Comparison of ENCODE assay signal across 20 cellular contexts in genomic region chr2:178256382-178257053, GRCh38.
A peak's percentile ranks its signal among the peaks of the same experiment; 100 is the strongest.
DNase-seq lines count a peak whose midpoint lies in the region; ATAC-seq, FAIRE-seq and TF ChIP-seq lines count a peak whose summit lies in the region.
"Had no signal": no experiment of that assay in that cellular context is flagged by ENCODE, and none has a peak within 500 bp of the region (broad histone marks: within the 10 kb centered on the region; RNA-seq: fewer than 3 reads in every experiment).

No MANE protein-coding gene starts in this region.

- H2AK5ac ChIP-seq in H1 (ENCODE audit: low read depth, low read length) = no peak overlapping the region

- H2BK15ac ChIP-seq in H1 (ENCODE audit: low read length) = no peak overlapping the region

- H4K5ac ChIP-seq in H1 (ENCODE audit: insufficient read length, low read depth, low read length) = no peak overlapping the region

- H3K4me1 ChIP-seq in H1 (replicated peaks in 1 of 4; ENCODE audit: control insufficient read depth in 3 of 4, insufficient read depth in 4 of 4, low read length in 3 of 4) (peaks cover 0 to 8% (median 0%) of the 10 kb centered on the region in 4 experiments; a peak in 2 of 7 replicates), neural progenitor cell (peaks cover 18% of the 10 kb centered on the region), upper lobe of right lung (no peaks in the 10 kb centered on the region)

- H3K4me3 Mint-ChIP-seq in neural progenitor cell = peak overlapping the region; percentile 4
- H3K4me3 Mint-ChIP-seq in activated T-helper 17 cell treated with anti-CD3 and anti-CD28 coated beads, Interleukin-2, amount 50 U/mL, for 72 hours = no peak overlapping the region
- H3K4me3 Mint-ChIP-seq: activated naive CD8-positive, alpha-beta T cell treated with anti-CD3 and anti-CD28 coated beads for 36 hours; activated T-helper 1 cell treated with anti-CD3 and anti-CD28 coated beads, Interleukin-12 subunit alpha, Interleukin-12 subunit beta, Interleukin-2, Interleukin-4 antibody, amounts not matched to agents 30 ng/mL and 10 ng/mL and 1 ng/mL, durations not matched to agents 14 hours and 24 hours and 36 hours; CD8-positive, alpha-beta T cell had no signal

- H3K14ac ChIP-seq in H1 (ENCODE audit: insufficient read length) = no peak overlapping the region

- no peaks in the 10 kb centered on the region for H3K23me2 ChIP-seq in H1 (ENCODE audit: low read depth, low read length)

- POLR2A ChIA-PET in H1 (lab: Charles Lee; ENCODE audit: partially characterized antibody) = interaction anchor here (1.1 to 1.4 kb wide), 2 partner anchors 10 to 195 kb away, joined by 4 read pairs; partner anchors contain the start of genes PJVK and PRKRA

- H3K27me3 ChIP-seq in H1 (replicated peaks in 1 of 4; ENCODE audit: control insufficient read depth in 3 of 4, extremely low read depth in 1 of 4, insufficient read depth in 3 of 4, low read length in 3 of 4) (no peaks in the 10 kb centered on the region), neural progenitor cell (no peaks in the 10 kb centered on the region), upper lobe of right lung (no peaks in the 10 kb centered on the region)
- H3K27me3 ChIP-seq: brain microvascular endothelial cell, dorsolateral prefrontal cortex, right atrium auricular region had no signal

- no peak overlapping the region for H2BK20ac ChIP-seq in H1 (ENCODE audit: low read length)

- H3K36me3 ChIP-seq in H1 (ENCODE audit: control insufficient read depth in 2 of 4, insufficient read depth in 4 of 4, low read length in 3 of 4) (no peaks in the 10 kb centered on the region), neural progenitor cell (no peaks in the 10 kb centered on the region), upper lobe of right lung (no peaks in the 10 kb centered on the region)
- H3K36me3 ChIP-seq: brain microvascular endothelial cell, right atrium auricular region had no signal

- ATAC-seq in GM21737 (IDR thresholded peaks at IDR 0.05; ENCODE audit: unreplicated experiment) (no peak), upper lobe of right lung (no peak)
- no peak for ATAC-seq in activated T-helper 17 cell treated with anti-CD3 and anti-CD28 coated beads, Interleukin-2, amount 50 U/mL, for 72 hours (replicated peaks)
- ATAC-seq: CD8-positive, alpha-beta T cell had no signal

- no peak for FAIRE-seq in H1 (lab: Jason Lieb, UNC)

- no peak for TF ChIP-seq CTCF in H1 (IDR thresholded peaks at IDR 0.05; ENCODE audit: control extremely low read depth in 1 of 3, insufficient read depth in 1 of 3, low read depth in 1 of 3, low read length in 3 of 3)
- no peak for TF ChIP-seq CTCF in neural progenitor cell (IDR thresholded peaks at IDR 0.05)
- TF ChIP-seq CTCF in upper lobe of right lung (IDR thresholded peaks at IDR 0.05) = no peak

- H4K20me1 ChIP-seq in H1 (replicated peaks in 1 of 2; ENCODE audit: control insufficient read depth in 1 of 2, insufficient read depth in 2 of 2, low read length in 2 of 2) (no peaks in the 10 kb centered on the region), neural progenitor cell (ENCODE audit: low read depth) (no peaks in the 10 kb centered on the region)

- H3K79me1 ChIP-seq in H1 (ENCODE audit: low read depth, low read length) = no peaks in the 10 kb centered on the region

- peaks cover 3% of the 10 kb centered on the region for H3K27me3 Mint-ChIP-seq in neural progenitor cell (ENCODE audit: insufficient read depth, low read depth)
- H3K27me3 Mint-ChIP-seq in activated T-helper 17 cell treated with anti-CD3 and anti-CD28 coated beads, Interleukin-2, amount 50 U/mL, for 72 hours = no peaks in the 10 kb centered on the region
- H3K27me3 Mint-ChIP-seq: activated naive CD8-positive, alpha-beta T cell treated with anti-CD3 and anti-CD28 coated beads for 36 hours had no signal

- TF ChIP-seq EP300 in H1 (IDR thresholded peaks at IDR 0.05; ENCODE audit: borderline replicate concordance in 1 of 2, low read depth in 2 of 2, low read length in 2 of 2) = no peak

- H2BK5ac ChIP-seq in H1 (ENCODE audit: low read depth, low read length) = no peak overlapping the region

- H3K4me1 Mint-ChIP-seq in neural progenitor cell = peaks cover 36% of the 10 kb centered on the region
- no peaks in the 10 kb centered on the region for H3K4me1 Mint-ChIP-seq in activated T-helper 17 cell treated with anti-CD3 and anti-CD28 coated beads, Interleukin-2, amount 50 U/mL, for 72 hours
- H3K4me1 Mint-ChIP-seq: activated naive CD8-positive, alpha-beta T cell treated with anti-CD3 and anti-CD28 coated beads for 36 hours had no signal

- H3K27ac Mint-ChIP-seq in neural progenitor cell = peak overlapping the region; percentile 14
- no peak overlapping the region for H3K27ac Mint-ChIP-seq in activated T-helper 17 cell treated with anti-CD3 and anti-CD28 coated beads, Interleukin-2, amount 50 U/mL, for 72 hours
- H3K27ac Mint-ChIP-seq: activated naive CD8-positive, alpha-beta T cell treated with anti-CD3 and anti-CD28 coated beads for 36 hours; activated T-helper 1 cell treated with anti-CD3 and anti-CD28 coated beads, Interleukin-12 subunit alpha, Interleukin-12 subunit beta, Interleukin-2, Interleukin-4 antibody, amounts not matched to agents 30 ng/mL and 10 ng/mL and 1 ng/mL, durations not matched to agents 14 hours and 24 hours and 36 hours; CD8-positive, alpha-beta T cell had no signal

- DNase-seq in G401 (ENCODE audit: low spot score) (peak; percentile 28), NCI-H2171 (lab: John Stamatoyannopoulos, UW) (peak; percentile 46), H1 (ENCODE audit: low read depth in 1 of 2, low spot score in 2 of 2) (no peak), neural progenitor cell (ENCODE audit: low spot score) (peak; percentile 56), kidney tubule cell (ENCODE audit: low spot score) (no peak), upper lobe of right lung (no peak)
- DNase-seq: activated naive CD8-positive, alpha-beta T cell treated with anti-CD3 and anti-CD28 coated beads for 36 hours; brain microvascular endothelial cell; CD8-positive, alpha-beta T cell; DND-41; dorsolateral prefrontal cortex; foreskin melanocyte; occipital lobe; stimulated activated naive CD4-positive, alpha-beta T cell; T-helper 9 cell had no signal

- no peak overlapping the region for H3K9ac ChIP-seq in H1 (replicated peaks in 1 of 4; ENCODE audit: extremely low read depth in 1 of 4, low read depth in 3 of 4, low read length in 3 of 4)
- no peak overlapping the region for H3K9ac ChIP-seq in neural progenitor cell

- 0 out of 2 replicates have a peak overlapping the region, but pooled peaks have one; percentile 16 for H2AFZ ChIP-seq in H1 (ENCODE audit: low read length)
- peak overlapping the region; percentile 1 for H2AFZ ChIP-seq in neural progenitor cell (replicated peaks)

- in situ Hi-C loops in G401 (cut with HindIII; ENCODE audit: low sequenced_read_pairs) = no loop called here

- TF ChIP-seq RAD21 in H1 (IDR thresholded peaks at IDR 0.05 in 1 of 2, conservative IDR thresholded peaks at IDR 0.05 in 1 of 2; ENCODE audit: low read depth in 2 of 2, low read length in 2 of 2) = no peak

- no peaks in the 10 kb centered on the region for H3K9me3 ChIP-seq in H1 (ENCODE audit: insufficient read depth in 2 of 2, low read depth in 1 of 2, low read length in 1 of 2)
- no peaks in the 10 kb centered on the region for H3K9me3 ChIP-seq in neural progenitor cell (ENCODE audit: low read depth)
- no peaks in the 10 kb centered on the region for H3K9me3 ChIP-seq in upper lobe of right lung
- H3K9me3 ChIP-seq: right atrium auricular region had no signal

- peaks cover 4% of the 10 kb centered on the region for H3F3A ChIP-seq in neural progenitor cell (ENCODE audit: low read depth)

- H3K36me3 Mint-ChIP-seq in neural progenitor cell = no peaks in the 10 kb centered on the region
- no peaks in the 10 kb centered on the region for H3K36me3 Mint-ChIP-seq in activated T-helper 17 cell treated with anti-CD3 and anti-CD28 coated beads, Interleukin-2, amount 50 U/mL, for 72 hours (ENCODE audit: low read depth)
- H3K36me3 Mint-ChIP-seq: activated naive CD8-positive, alpha-beta T cell treated with anti-CD3 and anti-CD28 coated beads for 36 hours; CD8-positive, alpha-beta T cell had no signal

- H3K4ac ChIP-seq in H1 (replicated peaks; ENCODE audit: insufficient read length, low read depth, low read length) = no peak overlapping the region

- H3K79me2 ChIP-seq in H1 (ENCODE audit: control insufficient read depth in 1 of 2, insufficient read depth in 2 of 2, low read length in 2 of 2) (no peaks in the 10 kb centered on the region), neural progenitor cell (ENCODE audit: low read depth) (no peaks in the 10 kb centered on the region)

- intact Hi-C loops in upper lobe of right lung (cut with DNase I) = no loop called here

- no peaks in the 10 kb centered on the region for H3K9me3 Mint-ChIP-seq in neural progenitor cell
- H3K9me3 Mint-ChIP-seq in activated T-helper 17 cell treated with anti-CD3 and anti-CD28 coated beads, Interleukin-2, amount 50 U/mL, for 72 hours = no peaks in the 10 kb centered on the region
- H3K9me3 Mint-ChIP-seq: activated naive CD8-positive, alpha-beta T cell treated with anti-CD3 and anti-CD28 coated beads for 36 hours; activated T-helper 1 cell treated with anti-CD3 and anti-CD28 coated beads, Interleukin-12 subunit alpha, Interleukin-12 subunit beta, Interleukin-2, Interleukin-4 antibody, amounts not matched to agents 30 ng/mL and 10 ng/mL and 1 ng/mL, durations not matched to agents 14 hours and 24 hours and 36 hours; CD8-positive, alpha-beta T cell had no signal

- H3K23ac ChIP-seq in H1 (ENCODE audit: insufficient read length) = no peak overlapping the region

- H3K4me3 ChIP-seq in H1 (ENCODE audit: extremely low read depth in 1 of 4, insufficient read depth in 2 of 4, low read depth in 3 of 4, low read length in 4 of 4) (no peak overlapping the region), neural progenitor cell (no peak overlapping the region), upper lobe of right lung (no peak overlapping the region)
- H3K4me3 ChIP-seq: dorsolateral prefrontal cortex, right atrium auricular region, SK-N-MC had no signal

- no peak overlapping the region for H2BK12ac ChIP-seq in H1 (ENCODE audit: low read depth, low read length)

- H3K27ac ChIP-seq in H1 (ENCODE audit: low read depth, low read length) (no peak overlapping the region), neural progenitor cell (peak overlapping the region; percentile 41), upper lobe of right lung (no peak overlapping the region)
- H3K27ac ChIP-seq: brain microvascular endothelial cell, right atrium auricular region, SK-N-MC had no signal

- no peak for TF ChIP-seq POLR2A in H1 (IDR thresholded peaks at IDR 0.05; ENCODE audit: control extremely low read depth in 1 of 2, low read depth in 2 of 2, low read length in 2 of 2)

- no peak overlapping the region for H3K4me2 ChIP-seq in H1 (ENCODE audit: insufficient read depth in 1 of 2, low read depth in 2 of 2, low read length in 2 of 2)
- H3K4me2 ChIP-seq in neural progenitor cell = peak overlapping the region; percentile 50

- no peak overlapping the region for H3K18ac ChIP-seq in H1 (ENCODE audit: extremely low read depth, low read length)

- CTCF ChIA-PET in H1 (lab: Charles Lee; ENCODE audit: partially characterized antibody) = interaction anchor here (0.7 to 1.7 kb wide), 6 partner anchors 16 to 125 kb away, joined by 3 to 5 read pairs (median 4); no protein-coding TSS in a partner anchor

- 67% methylated on average over 6 of the region's 6 CpGs; no CpG with 5 or more reads in 1 of the 2 experiments for WGBS in H1 (ENCODE audit: extremely low coverage in 1 of 2, insufficient coverage in 1 of 2, insufficient read length in 1 of 2, insufficient replicate concordance in 2 of 2, low coverage in 1 of 2, low lambda C conversion rate in 2 of 2, missing lambda C conversion rate in 1 of 2), 2 experiments

- no peak overlapping the region for H2BK120ac ChIP-seq in H1 (replicated peaks; ENCODE audit: low read depth, low read length)

- no peak overlapping the region for H3K56ac ChIP-seq in H1 (replicated peaks; ENCODE audit: insufficient read length, low read depth, low read length)

- H4K91ac ChIP-seq in H1 (replicated peaks; ENCODE audit: insufficient read length, low read length) = no peak overlapping the region

- no peak overlapping the region for H4K8ac ChIP-seq in H1 (ENCODE audit: extremely low read depth, insufficient read depth, low read length)

Comparison
In these comparisons a context has a peak if more than half of its experiments do, and no peak if none do; other contexts are left out.
1. DNase-seq: peak in G401 (single experiment), NCI-H2171 (single experiment) and neural progenitor cell (single experiment); none in H1 (0 of 2), kidney tubule cell (single experiment) and upper lobe of right lung (single experiment).